In genomic region chr17:56146005-56146404, GRCh38 we compare ENCODE assay signal across 25 cellular contexts. TPM values are rescaled to one million over a fixed set of nuclear protein-coding genes. Genes with fewer than 3 reads are reported as not detected.
"Had no signal": no experiment of that assay in that cellular context is flagged by ENCODE, and none has a peak within 500 bp of the region (broad histone marks: within the 10 kb centered on the region; RNA-seq: fewer than 3 reads in every experiment).

No MANE protein-coding gene starts in this region.

- H3K27ac ChIP-seq: epithelial cell of prostate, esophagus muscularis mucosa, foreskin keratinocyte, gastroesophageal sphincter, heart left ventricle, left lung, neural progenitor cell, parathyroid adenoma, stomach, thyroid gland, vagina had no signal

- FAIRE-seq: colon, islet of Langerhans had no signal

- H3K9me3 ChIP-seq: esophagus muscularis mucosa, gastroesophageal sphincter, heart left ventricle, left lung, mucosa of descending colon, stomach, thyroid gland, vagina had no signal

- H3K4me1 ChIP-seq: foreskin keratinocyte, gastroesophageal sphincter, heart left ventricle, left lung, neural progenitor cell, thyroid gland had no signal

- H3K4me3 ChIP-seq: esophagus muscularis mucosa, gastroesophageal sphincter, heart left ventricle, hepatocyte, left lung, mucosa of descending colon, neural progenitor cell, stomach, thyroid gland, vagina had no signal

- H3K36me3 ChIP-seq: esophagus muscularis mucosa, gastroesophageal sphincter, heart left ventricle, left lung, neural progenitor cell, stomach, thyroid gland, vagina had no signal

- DNase-seq: effector CD8-positive, alpha-beta T cell; endodermal cell; foreskin keratinocyte; heart left ventricle; left lung; mesenchymal stem cell; mucosa of descending colon; naive thymus-derived CD4-positive, alpha-beta T cell; stimulated activated CD4-positive, alpha-beta T cell treated with anti-CD3 and anti-CD28 coated beads, Interleukin-2, amount 100 ng/mL, for 24 hours; stimulated activated CD4-positive, alpha-beta T cell treated with anti-CD3 and anti-CD28 coated beads, Interleukin-4, amount 100 ng/mL, for 24 hours; stimulated activated naive CD4-positive, alpha-beta T cell treated with Interleukin-2 at 50 U/mL for 16 hours; stomach; thyroid gland; trophoblast cell had no signal

- ATAC-seq: foreskin keratinocyte; gastroesophageal sphincter; heart left ventricle; left lung; mucosa of descending colon; naive thymus-derived CD4-positive, alpha-beta T cell; sciatic nerve; stimulated activated effector memory CD8-positive, alpha-beta T cell treated with anti-CD3 and anti-CD28 coated beads, Interleukin-12 subunit alpha, Interleukin-12 subunit beta, amount 100 ng/mL, for 72 hours had no signal

- H3K27me3 ChIP-seq: foreskin keratinocyte, gastroesophageal sphincter, hepatocyte, left lung, neural progenitor cell, stomach, thyroid gland, vagina had no signal

- H3K79me2 ChIP-seq: hepatocyte, parathyroid adenoma had no signal

- H3K4me2 ChIP-seq: hepatocyte, neural progenitor cell had no signal

- H2AFZ ChIP-seq: hepatocyte, neural progenitor cell, parathyroid adenoma had no signal

- H3K9ac ChIP-seq: neural progenitor cell, parathyroid adenoma had no signal

RNA-seq across cellular contexts. Expression of gene ANKFN1, which starts 7.3 kb away (rescaled TPM):
- polyA plus RNA-seq: foreskin keratinocyte; heart left ventricle; naive thymus-derived CD4-positive, alpha-beta T cell had no signal
